8 cellular contexts compared by ENCODE assay signal in the genomic region with DNA sequence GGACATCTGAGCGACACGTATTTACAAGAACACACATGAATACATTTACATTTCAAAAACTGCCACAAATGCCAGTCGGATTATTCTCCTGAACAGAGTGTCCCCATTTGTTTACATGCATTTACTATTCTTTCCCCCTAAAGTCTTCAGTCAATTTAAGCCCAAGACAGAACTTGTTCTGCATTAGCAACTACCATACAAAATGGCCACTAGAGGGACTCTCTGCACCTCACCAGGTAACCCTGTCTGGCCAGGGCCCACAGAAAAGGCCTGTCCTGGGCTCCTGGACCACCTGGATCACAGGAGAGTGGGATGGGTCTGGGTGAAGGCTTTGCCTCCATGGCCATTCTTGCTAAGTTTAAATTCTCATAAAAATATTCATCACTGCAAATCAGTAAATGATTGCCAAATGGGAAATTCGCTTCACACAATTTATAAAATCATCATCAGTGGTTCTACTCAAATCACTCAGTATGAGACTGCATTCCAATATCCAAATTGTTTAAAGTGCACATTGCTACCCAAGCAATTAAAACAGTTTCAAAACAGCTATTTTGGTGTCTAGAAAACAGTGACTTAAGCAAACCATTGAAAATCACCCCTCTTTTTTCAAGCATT. TPM values are rescaled to one million over a fixed set of nuclear protein-coding genes. Genes with fewer than 3 reads are reported as not detected.
DNase-seq lines count a peak whose midpoint lies in the region; ATAC-seq, FAIRE-seq and TF ChIP-seq lines count a peak whose summit lies in the region.

No MANE protein-coding gene starts in this region.

- peaks cover 0 to 7% (median 2%) of the 10 kb centered on the region in 4 donors for H3K4me1 Mint-ChIP-seq in CD4-positive, alpha-beta memory T cell

- H3K4me3 Mint-ChIP-seq in CD4-positive, alpha-beta memory T cell, result no peak overlapping the region

- H3K9me3 ChIP-seq in CD4-positive, alpha-beta memory T cell (ENCODE audit: control insufficient read depth in 1 of 2, low read length in 2 of 2), result no peaks in the 10 kb centered on the region
- no peaks in the 10 kb centered on the region for H3K9me3 ChIP-seq in lower lobe of right lung

- TF ChIP-seq CTCF in bronchial epithelial cell (IDR thresholded peaks at IDR 0.05; ENCODE audit: insufficient read depth, low read length, severe bottlenecking), result peak; percentile 82
- TF ChIP-seq CTCF in lower lobe of right lung (IDR thresholded peaks at IDR 0.05), result peak; percentile 67

- peak in 4 of 5 donors; percentile 30 to 36 (median 32) for DNase-seq in CD4-positive, alpha-beta memory T cell
- DNase-seq in GM18507 (ENCODE audit: extremely low spot score, insufficient read length, low read depth), result peak; percentile 22
- DNase-seq in NCI-H748 (lab: John Stamatoyannopoulos, UW; ENCODE audit: unreplicated experiment), result peak; percentile 97
- DNase-seq in bronchial epithelial cell (ENCODE audit: low read depth), result peak; percentile 65
- DNase-seq in lower lobe of right lung, result no peak
- no peak for DNase-seq in HK-2 (ENCODE audit: unreplicated experiment)

- H3K27me3 ChIP-seq in CD4-positive, alpha-beta memory T cell (ENCODE audit: insufficient read depth, low read length), result no peaks in the 10 kb centered on the region
- no peaks in the 10 kb centered on the region for H3K27me3 ChIP-seq in bronchial epithelial cell (ENCODE audit: control insufficient read depth, insufficient read depth, low read length)
- no peaks in the 10 kb centered on the region for H3K27me3 ChIP-seq in lower lobe of right lung (ENCODE audit: low read depth)

- H3K27me3 Mint-ChIP-seq in CD4-positive, alpha-beta memory T cell, result no peaks in the 10 kb centered on the region

- intact Hi-C loops in CD4-positive, alpha-beta memory T cell (cut with micrococcal nuclease), result loop anchor here (1.0 to 5.0 kb wide), 2 partner anchors 158 to 285 kb away; partner anchors contain the start of genes CCDC30 and FOXJ3
- intact Hi-C loops in lower lobe of right lung (cut with DNase I), result no loop called here

- peak overlapping the region in 4 of 7 donors; percentile 5 to 73 (median 37) for H3K27ac Mint-ChIP-seq in CD4-positive, alpha-beta memory T cell

- FAIRE-seq in GM18507 (lab: Jason Lieb, UNC) (peak; percentile 42), bronchial epithelial cell (lab: Jason Lieb, UNC) (no peak)

- peak; percentile 53 to 65 for ATAC-seq in lower lobe of right lung
- ATAC-seq in GM18517 (IDR thresholded peaks at IDR 0.05; ENCODE audit: unreplicated experiment), result no peak
- ATAC-seq in HG03571 (IDR thresholded peaks at IDR 0.05; ENCODE audit: unreplicated experiment), result no peak

- H3K4me3 ChIP-seq in CD4-positive, alpha-beta memory T cell (ENCODE audit: low read length in 2 of 2), result no peak overlapping the region
- H3K4me3 ChIP-seq in bronchial epithelial cell (ENCODE audit: low read depth, low read length) (no peak overlapping the region), lower lobe of right lung (no peak overlapping the region)

- H3K4me1 ChIP-seq in CD4-positive, alpha-beta memory T cell (ENCODE audit: insufficient read depth, low read length), result no peaks in the 10 kb centered on the region
- H3K4me1 ChIP-seq in lower lobe of right lung, result peaks cover 51% of the 10 kb centered on the region

- H3K9me3 Mint-ChIP-seq in CD4-positive, alpha-beta memory T cell, result peaks cover 0 to 5% (median 0%) of the 10 kb centered on the region in 8 donors

- H3K36me3 ChIP-seq in CD4-positive, alpha-beta memory T cell (ENCODE audit: insufficient read depth, low read length), result peaks cover 16% of the 10 kb centered on the region
- H3K36me3 ChIP-seq in bronchial epithelial cell (ENCODE audit: control insufficient read depth, insufficient read depth, low read length) (no peaks in the 10 kb centered on the region), lower lobe of right lung (peaks cover 8% of the 10 kb centered on the region)

- POLR2A ChIA-PET in CD4-positive, alpha-beta memory T cell (lab: Charles Lee; ENCODE audit: partially characterized antibody), result no interaction called here

- H3K27ac ChIP-seq in CD4-positive, alpha-beta memory T cell (ENCODE audit: low read depth, low read length), result no peak overlapping the region
- H3K27ac ChIP-seq in lower lobe of right lung, result no peak overlapping the region

- CTCF ChIA-PET in CD4-positive, alpha-beta memory T cell (lab: Charles Lee; ENCODE audit: partially characterized antibody), result interaction anchor here (1.0 to 6.2 kb wide), 5 partner anchors 7 to 368 kb away, joined by 3 to 52 read pairs (median 5); partner anchors contain the start of gene GUCA2A

- H3K36me3 Mint-ChIP-seq in CD4-positive, alpha-beta memory T cell, result peaks cover 12 to 31% of the 10 kb centered on the region in 2 donors

RNA-seq across cellular contexts. Expression of gene GUCA2A, which starts 12.5 kb away (rescaled TPM):
- not detected for total RNA-seq in CD4-positive, alpha-beta memory T cell
- not detected for polyA plus RNA-seq in CD4-positive, alpha-beta memory T cell
- total RNA-seq in bronchial epithelial cell, result not detected in 2 replicates
- not detected for total RNA-seq in lower lobe of right lung

RNA-seq across cellular contexts. Expression of gene GUCA2B, which starts 23.8 kb away (rescaled TPM):
- total RNA-seq in CD4-positive, alpha-beta memory T cell, result not detected
- polyA plus RNA-seq in CD4-positive, alpha-beta memory T cell, result not detected
- not detected in 2 replicates for total RNA-seq in bronchial epithelial cell
- not detected for total RNA-seq in lower lobe of right lung

Comparison
In these comparisons a context has a peak if more than half of its experiments do, and no peak if none do; other contexts are left out.
1. DNase-seq: peak in CD4-positive, alpha-beta memory T cell (4 of 5), GM18507 (single experiment), NCI-H748 (single experiment) and bronchial epithelial cell (single experiment); none in lower lobe of right lung (single experiment) and HK-2 (single experiment).
2. ATAC-seq: peak in lower lobe of right lung (2 of 2); none in GM18517 (single experiment) and HG03571 (single experiment).